ENCODE assay signal across 1 cellular context in the genomic region with DNA sequence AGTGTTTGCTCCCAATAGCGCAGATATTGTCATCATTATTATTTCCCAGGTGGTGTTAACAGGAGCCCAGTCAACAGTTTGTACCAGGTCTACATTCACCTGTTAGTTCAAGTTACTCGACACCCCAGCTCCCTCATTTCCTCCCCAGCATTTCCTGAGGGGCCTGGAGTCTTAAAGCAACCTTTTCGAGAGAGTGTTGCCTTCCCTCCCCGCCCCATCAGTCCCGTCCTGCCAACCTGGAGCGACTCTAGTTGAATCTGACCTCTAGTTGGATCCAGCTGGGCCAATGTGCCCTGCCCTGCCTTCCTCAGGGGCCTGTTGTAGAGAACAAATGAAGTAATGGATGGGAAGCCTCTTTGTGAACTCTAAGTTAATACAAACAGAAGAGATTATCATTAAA.
TF ChIP-seq lines count a peak whose summit lies in the region.

No MANE protein-coding gene starts in this region.

TF ChIP-seq in H1, 55 proteins besides CTCF, POLR2A, EP300 and RAD21:
- TF ChIP-seq RBBP5 (IDR thresholded peaks at IDR 0.05; ENCODE audit: borderline replicate concordance, low read depth, low read length) (no peak), JUND (IDR thresholded peaks at IDR 0.05; ENCODE audit: low read length) (no peak), HDAC2 (IDR thresholded peaks at IDR 0.05; ENCODE audit: borderline replicate concordance in 1 of 2, low read depth in 2 of 2, low read length in 2 of 2) (0 out of 4 replicates have a peak, but pooled peaks of 1 of the 2 experiments have one; percentile 0), KDM4A (IDR thresholded peaks at IDR 0.05; ENCODE audit: low read depth, low read length, severe bottlenecking) (no peak), CREB1 (IDR thresholded peaks at IDR 0.05) (no peak), GTF2F1 (IDR thresholded peaks at IDR 0.05; ENCODE audit: borderline replicate concordance, low read depth, low read length) (no peak), CHD1 (IDR thresholded peaks at IDR 0.05; ENCODE audit: low read depth, low read length) (no peak), RNF2 (IDR thresholded peaks at IDR 0.05; ENCODE audit: borderline replicate concordance, low read depth, low read length, missing control alignments, poor library complexity, severe bottlenecking) (no peak)
TF ChIP-seq in H1: peak in this region for 1.
